In genomic region chr14:105012171-105012985, GRCh38 we compare ENCODE assay signal across 11 cellular contexts. TPM values are rescaled to one million over a fixed set of nuclear protein-coding genes. Genes with fewer than 3 reads are reported as not detected.
DNase-seq lines count a peak whose midpoint lies in the region; ATAC-seq, FAIRE-seq and TF ChIP-seq lines count a peak whose summit lies in the region.
"Had no signal": no experiment of that assay in that cellular context is flagged by ENCODE, and none has a peak within 500 bp of the region (broad histone marks: within the 10 kb centered on the region; RNA-seq: fewer than 3 reads in every experiment).

No MANE protein-coding gene starts in this region.

- H3K27me3 ChIP-seq in right atrium auricular region: no peaks in the 10 kb centered on the region
- H3K27me3 ChIP-seq in GM12878 (replicated peaks in 1 of 2; ENCODE audit: control insufficient read depth in 2 of 2, insufficient read depth in 2 of 2, low read length in 1 of 2): no peaks in the 10 kb centered on the region
- H3K27me3 ChIP-seq: upper lobe of left lung had no signal

- WGBS in GM12878 (ENCODE audit: insufficient coverage, insufficient replicate concordance, low lambda C conversion rate, missing lambda C conversion rate): 74% methylated on average over 23 of the region's 23 CpGs
- 50 to 52% methylated on average over 23 of the region's 23 CpGs for WGBS in lower leg skin, 2 donors

- TF ChIP-seq CTCF in right atrium auricular region (IDR thresholded peaks at IDR 0.05) (peak in 1 of 2 donors; percentile 29), GM12878 (IDR thresholded peaks at IDR 0.05 in 2 of 3, conservative IDR thresholded peaks at IDR 0.05 in 1 of 3; ENCODE audit: control insufficient read depth in 2 of 3, extremely low read depth in 1 of 3, insufficient read depth in 1 of 3, low read depth in 3 of 3, low read length in 3 of 3) (peak in 2 of 3 experiments; percentile 17 to 36; a peak in 2 of 6 replicates), omental fat pad (IDR thresholded peaks at IDR 0.05) (no peak), lower leg skin (IDR thresholded peaks at IDR 0.05) (no peak)

- ATAC-seq in Right ventricle myocardium inferior (peak; percentile 64), GM12878 (peak; percentile 29; the same call in 1 of the 3 replicates), omental fat pad (ENCODE audit: low FRiP score) (no peak)

- POLR2A ChIA-PET in GM12878 (lab: Charles Lee): no interaction called here

- H3K9me3 ChIP-seq in right atrium auricular region: no peaks in the 10 kb centered on the region
- no peaks in the 10 kb centered on the region for H3K9me3 ChIP-seq in GM12878 (replicated peaks; ENCODE audit: control insufficient read depth, insufficient read depth, low read length)
- H3K9me3 ChIP-seq: upper lobe of left lung had no signal

- H3K79me2 ChIP-seq in GM12878 (ENCODE audit: control insufficient read depth, insufficient read depth, low read length): peaks cover 80% of the 10 kb centered on the region

- no peak for FAIRE-seq in GM12878 (lab: Jason Lieb, UNC)

- SMC1A ChIA-PET in GM12878 (lab: Charles Lee; ENCODE audit: uncharacterized antibody, unreplicated experiment): interaction anchor here (1.0 kb wide), 1 partner anchor 37 kb away, joined by 3 read pairs; no protein-coding TSS in a partner anchor

- intact Hi-C loops in Right ventricle myocardium inferior (cut with DNase I): no loop called here
- intact Hi-C loops in GM12878 (cut with micrococcal nuclease; ENCODE audit: unreplicated experiment): no loop called here
- intact Hi-C loops in lower leg skin (cut with DNase I; ENCODE audit: low total_unique reads): no loop called here

- RAD21 ChIA-PET in GM12878 (lab: Charles Lee; ENCODE audit: unreplicated experiment): no interaction called here

- no peak overlapping the region for H3K4me3 ChIP-seq in right atrium auricular region
- H3K4me3 ChIP-seq in GM12878: no peak overlapping the region
- no peak overlapping the region for H3K4me3 ChIP-seq in lower leg skin (ENCODE audit: low read depth, poor library complexity, severe bottlenecking)
- H3K4me3 ChIP-seq: upper lobe of left lung had no signal

- no peaks in the 10 kb centered on the region; the same call in none of the 2 replicates for H4K20me1 ChIP-seq in GM12878 (ENCODE audit: control insufficient read depth, insufficient read depth)

- no TSS peak for BruUV-seq in GM12878 (replicated peaks; lab: Mats Ljungman, UMichigan)

- H3K4me2 ChIP-seq in GM12878 (ENCODE audit: control insufficient read depth, insufficient read depth): no peak overlapping the region

- H3K9ac ChIP-seq in GM12878 (ENCODE audit: control insufficient read depth, insufficient read depth, low read length): no peak overlapping the region

- H3K27ac ChIP-seq in right atrium auricular region (no peak overlapping the region), GM12878 (ENCODE audit: control insufficient read depth, insufficient read depth) (no peak overlapping the region)
- H3K27ac ChIP-seq: C4-2B, upper lobe of left lung had no signal

- H2AFZ ChIP-seq in GM12878 (ENCODE audit: control insufficient read depth, low read depth, low read length): no peak overlapping the region

- TF ChIP-seq RAD21 in GM12878 (IDR thresholded peaks at IDR 0.05; ENCODE audit: insufficient read depth, low read depth, low read length): no peak

- TF ChIP-seq EP300 in GM12878 (IDR thresholded peaks at IDR 0.05; ENCODE audit: borderline replicate concordance in 1 of 2, control insufficient read depth in 1 of 2, low read depth in 2 of 2, low read length in 2 of 2): no peak

- in situ Hi-C loops in GM12878 (cut with MboI): no loop called here

- CTCF ChIA-PET in GM12878 (lab: Yijun Ruan, JAX): interaction anchor here (0.7 kb wide), 2 partner anchors 22 to 23 kb away, joined by 3 to 5 read pairs; no protein-coding TSS in a partner anchor

- no peak; the same call in 1 of the 2 replicates for TF ChIP-seq POLR2A in GM12878 (IDR thresholded peaks at IDR 0.05; ENCODE audit: low read depth, low read length)
- no peak for TF ChIP-seq POLR2A in lower leg skin (IDR thresholded peaks at IDR 0.05)

- peaks cover 0 to 12% of the 10 kb centered on the region in 2 donors for H3K4me1 ChIP-seq in right atrium auricular region
- peaks cover 20% of the 10 kb centered on the region for H3K4me1 ChIP-seq in GM12878 (ENCODE audit: control insufficient read depth, insufficient read depth, low read length)

- DNase-seq in Right ventricle myocardium inferior (ENCODE audit: missing footprints) (peak; percentile 45), right atrium auricular region (ENCODE audit: low spot score) (no peak), GM12878 (ENCODE audit: low read depth, low spot score) (no peak), kidney glomerular epithelial cell (lab: John Stamatoyannopoulos, UW) (peak; percentile 6), DMS53 (lab: John Stamatoyannopoulos, UW) (no peak), omental fat pad (ENCODE audit: low spot score) (no peak), lower leg skin (ENCODE audit: low spot score in 2 of 2) (no peak), SK-N-DZ (ENCODE audit: low spot score) (no peak)
- DNase-seq: NCI-H2029 treated with DMSO at 0.1 percent for 48 hours had no signal

- peaks cover 5% of the 10 kb centered on the region for H3K36me3 ChIP-seq in right atrium auricular region
- H3K36me3 ChIP-seq in GM12878 (ENCODE audit: control insufficient read depth in 2 of 2, insufficient read depth in 2 of 2, low read length in 1 of 2): peaks cover 35 to 38% of the 10 kb centered on the region in 2 experiments

RNA-seq across cellular contexts. Expression of gene CDCA4, which starts 8.5 kb away (rescaled TPM):
- 3.1 TPM for total RNA-seq in Right ventricle myocardium inferior
- 1 to 10 TPM; 3.3 to 5.1 TPM for total RNA-seq in right atrium auricular region
- total RNA-seq in GM12878 (2013; cell fraction: nucleolus; rRNA removed): 26.9 and 31.0 TPM in 2 replicates
- 59.0 and 62.9 TPM in 2 replicates for total RNA-seq in GM12878 (2014; rRNA removed)
- total RNA-seq in GM12878 (2014; rRNA removed; fragmentation: Illumina TruSeq; extraction: Trizol): 28.7 and 30.1 TPM in 2 replicates
- 56.3 and 60.2 TPM in 2 replicates for total RNA-seq in GM12878 (2021)
- 12.7 TPM for polyA plus RNA-seq in GM12878 (2011; ENCODE audit: low read depth)
- 35.4 and 48.5 TPM in 2 replicates for polyA plus RNA-seq in GM12878 (2011; rRNA removed)
- 50.6 and 63.1 TPM in 2 replicates for polyA plus RNA-seq in GM12878 (2011; cell fraction: cytosol; rRNA removed)
- 32.4 and 40.6 TPM in 2 replicates for polyA plus RNA-seq in GM12878 (2011; cell fraction: nucleus; rRNA removed)
- 27.2 and 36.2 TPM in 2 replicates for polyA plus RNA-seq in GM12878 (2012)
- 14.4 and 23.3 TPM in 2 replicates for polyA plus RNA-seq in GM12878 (2014; fragmentation: Illumina TruSeq; extraction: Trizol)
- 10 to 100 TPM; 10.4 to 16.1 TPM for polyA plus RNA-seq in GM12878 (2014; fragmentation: Nextera tagmentation; extraction: Ambion mirVana)
- polyA plus RNA-seq in GM12878 (2014; rRNA removed): 55.7 and 59.3 TPM in 2 replicates
- 10 to 100 TPM; 61.7 to 64.0 TPM for polyA plus RNA-seq in GM12878 (2016; fragmentation: Nextera tagmentation; extraction: Ambion mirVana)
- polyA minus RNA-seq in GM12878 (2011; rRNA and poly(A)+ RNA removed): 25.7 and 41.9 TPM in 2 replicates
- polyA minus RNA-seq in GM12878 (2011; cell fraction: cytosol; rRNA and poly(A)+ RNA removed): 16.9 and 21.2 TPM in 2 replicates
- 8.0 and 14.2 TPM in 2 replicates for polyA minus RNA-seq in GM12878 (2011; cell fraction: nucleus; rRNA and poly(A)+ RNA removed)
- 1 to 10 TPM; 5.3 to 8.0 (median 6.4) TPM for total RNA-seq in omental fat pad
- total RNA-seq in lower leg skin: 10 to 100 TPM; 39.3 to 45.7 (median 41.5) TPM
- 41.8 and 41.9 TPM in 2 replicates for polyA plus RNA-seq in SK-N-DZ (2014; cell fraction: cytosol; rRNA removed)
- polyA plus RNA-seq in SK-N-DZ (2014; cell fraction: nucleus; rRNA removed): 26.1 and 27.9 TPM in 2 replicates

RNA-seq across cellular contexts. Expression of gene CLBA1, which starts 26.8 kb away (rescaled TPM):
- total RNA-seq in Right ventricle myocardium inferior (1.9 TPM), right atrium auricular region (1 to 10 TPM; 2.0 to 2.2 TPM), GM12878 (2014; rRNA removed) (0.76 and 0.96 TPM in 2 replicates), GM12878 (2014; rRNA removed; fragmentation: Illumina TruSeq; extraction: Trizol) (0.45 and 0.74 TPM in 2 replicates), GM12878 (2021) (0.56 and 0.90 TPM in 2 replicates), omental fat pad (1 to 10 TPM; 2.5 to 6.1 (median 3.3) TPM), lower leg skin (10 to 100 TPM in 1 of 4 donors, 1 to 10 TPM in 3; 2.2 to 11.7 (median 6.5) TPM)
- 2.8 and 4.2 TPM in 2 replicates for total RNA-seq in GM12878 (2013; cell fraction: nucleolus; rRNA removed)
- 1.1 TPM for polyA plus RNA-seq in GM12878 (2011; ENCODE audit: low read depth)
- polyA plus RNA-seq in GM12878 (2011; rRNA removed) (0.38 and 0.59 TPM in 2 replicates), GM12878 (2014; fragmentation: Illumina TruSeq; extraction: Trizol) (0.24 and 0.62 TPM in 2 replicates), GM12878 (2014; fragmentation: Nextera tagmentation; extraction: Ambion mirVana) (under 1 TPM in 1 of 2 experiments, not detected in 1; 0.07 TPM), GM12878 (2014; rRNA removed) (0.72 and 1.1 TPM in 2 replicates), GM12878 (2016; fragmentation: Nextera tagmentation; extraction: Ambion mirVana) (1 to 10 TPM in 1 of 2 experiments, under 1 TPM in 1; 0.62 to 1.1 TPM)
- polyA plus RNA-seq in GM12878 (2011; cell fraction: cytosol; rRNA removed): 0.92 and 1.1 TPM in 2 replicates
- 2.5 and 2.9 TPM in 2 replicates for polyA plus RNA-seq in GM12878 (2011; cell fraction: nucleus; rRNA removed)
- polyA plus RNA-seq in GM12878 (2012): 1.4 and 2.2 TPM in 2 replicates
- polyA minus RNA-seq in GM12878 (2011; rRNA and poly(A)+ RNA removed): 0.88 TPM in 1 of 2 replicates, not detected in the other
- 0.83 TPM in 1 of 2 replicates, not detected in the other for polyA minus RNA-seq in GM12878 (2011; cell fraction: cytosol; rRNA and poly(A)+ RNA removed)
- polyA minus RNA-seq in GM12878 (2011; cell fraction: nucleus; rRNA and poly(A)+ RNA removed): 0.73 and 0.96 TPM in 2 replicates
- polyA plus RNA-seq in SK-N-DZ (2014; cell fraction: cytosol; rRNA removed): 1.4 and 2.6 TPM in 2 replicates
- 3.4 and 5.5 TPM in 2 replicates for polyA plus RNA-seq in SK-N-DZ (2014; cell fraction: nucleus; rRNA removed)

RNA-seq across cellular contexts. Expression of gene AHNAK2, which starts 34.2 kb away (rescaled TPM):
- total RNA-seq in Right ventricle myocardium inferior: 2.5 TPM
- total RNA-seq in right atrium auricular region: 10 to 100 TPM in 1 of 2 donors, 1 to 10 TPM in 1; 5.7 to 11.8 TPM
- total RNA-seq in GM12878 (2013; cell fraction: nucleolus; rRNA removed): 0.02 TPM in 1 of 2 replicates, not detected in the other
- not detected in 2 replicates for total RNA-seq in GM12878 (2014; rRNA removed)
- not detected in 2 replicates for total RNA-seq in GM12878 (2014; rRNA removed; fragmentation: Illumina TruSeq; extraction: Trizol)
- total RNA-seq in GM12878 (2021): 0.03 and 0.10 TPM in 2 replicates
- 0.05 TPM for polyA plus RNA-seq in GM12878 (2011; ENCODE audit: low read depth)
- 0.03 TPM in 1 of 2 replicates, not detected in the other for polyA plus RNA-seq in GM12878 (2011; rRNA removed)
- polyA plus RNA-seq in GM12878 (2011; cell fraction: cytosol; rRNA removed): not detected in 2 replicates
- polyA plus RNA-seq in GM12878 (2011; cell fraction: nucleus; rRNA removed): not detected in 2 replicates
- polyA plus RNA-seq in GM12878 (2012): 0.03 TPM in 2 replicates
- not detected in 2 replicates for polyA plus RNA-seq in GM12878 (2014; fragmentation: Illumina TruSeq; extraction: Trizol)
- not detected for polyA plus RNA-seq in GM12878 (2014; fragmentation: Nextera tagmentation; extraction: Ambion mirVana)
- polyA plus RNA-seq in GM12878 (2014; rRNA removed): not detected in 2 replicates
- polyA plus RNA-seq in GM12878 (2016; fragmentation: Nextera tagmentation; extraction: Ambion mirVana): not detected
- not detected in 2 replicates for polyA minus RNA-seq in GM12878 (2011; rRNA and poly(A)+ RNA removed)
- polyA minus RNA-seq in GM12878 (2011; cell fraction: cytosol; rRNA and poly(A)+ RNA removed): 0.42 TPM in 1 of 2 replicates, not detected in the other
- under 0.01 and 0.19 TPM in 2 replicates for polyA minus RNA-seq in GM12878 (2011; cell fraction: nucleus; rRNA and poly(A)+ RNA removed)
- total RNA-seq in omental fat pad: 10 to 100 TPM; 18.6 to 44.5 (median 34.2) TPM
- 100 to 1,000 TPM; 671 to 950 (median 756) TPM for total RNA-seq in lower leg skin
- 0.02 TPM in 1 of 2 replicates, not detected in the other for polyA plus RNA-seq in SK-N-DZ (2014; cell fraction: cytosol; rRNA removed)
- 0.35 TPM in 1 of 2 replicates, not detected in the other for polyA plus RNA-seq in SK-N-DZ (2014; cell fraction: nucleus; rRNA removed)

RNA-seq across cellular contexts. Expression of gene GPR132, which starts 52.9 kb away (rescaled TPM):
- total RNA-seq in Right ventricle myocardium inferior (0.89 TPM), right atrium auricular region (1 to 10 TPM in 1 of 2 donors, under 1 TPM in 1; 0.67 to 1.2 TPM), GM12878 (2014; rRNA removed) (45.8 and 49.3 TPM in 2 replicates), GM12878 (2014; rRNA removed; fragmentation: Illumina TruSeq; extraction: Trizol) (20.3 and 21.0 TPM in 2 replicates), GM12878 (2021) (39.6 and 40.3 TPM in 2 replicates), omental fat pad (1 to 10 TPM; 2.7 to 9.0 (median 7.6) TPM), lower leg skin (1 to 10 TPM in 3 of 4 donors, under 1 TPM in 1; 0.84 to 1.3 (median 1.1) TPM)
- 118 and 130 TPM in 2 replicates for total RNA-seq in GM12878 (2013; cell fraction: nucleolus; rRNA removed)
- polyA plus RNA-seq in GM12878 (2011; ENCODE audit: low read depth): 9.9 TPM
- polyA plus RNA-seq in GM12878 (2011; rRNA removed) (10.2 and 14.9 TPM in 2 replicates), GM12878 (2014; fragmentation: Illumina TruSeq; extraction: Trizol) (4.9 and 14.5 TPM in 2 replicates), GM12878 (2014; fragmentation: Nextera tagmentation; extraction: Ambion mirVana) (1 to 10 TPM; 1.9 to 2.2 TPM), GM12878 (2014; rRNA removed) (30.0 and 30.7 TPM in 2 replicates), GM12878 (2016; fragmentation: Nextera tagmentation; extraction: Ambion mirVana) (10 to 100 TPM; 19.8 to 21.7 TPM)
- 23.7 and 36.1 TPM in 2 replicates for polyA plus RNA-seq in GM12878 (2011; cell fraction: cytosol; rRNA removed)
- polyA plus RNA-seq in GM12878 (2011; cell fraction: nucleus; rRNA removed): 47.6 and 57.0 TPM in 2 replicates
- polyA plus RNA-seq in GM12878 (2012): 22.6 and 24.5 TPM in 2 replicates
- polyA minus RNA-seq in GM12878 (2011; rRNA and poly(A)+ RNA removed): 38.5 and 63.1 TPM in 2 replicates
- 15.9 and 17.0 TPM in 2 replicates for polyA minus RNA-seq in GM12878 (2011; cell fraction: cytosol; rRNA and poly(A)+ RNA removed)
- polyA minus RNA-seq in GM12878 (2011; cell fraction: nucleus; rRNA and poly(A)+ RNA removed): 15.6 and 33.9 TPM in 2 replicates
- polyA plus RNA-seq in SK-N-DZ (2014; cell fraction: cytosol; rRNA removed): not detected in 2 replicates
- polyA plus RNA-seq in SK-N-DZ (2014; cell fraction: nucleus; rRNA removed): not detected in 2 replicates

Comparison
In these comparisons a context has a peak if more than half of its experiments do, and no peak if none do; other contexts are left out.
1. DNase-seq: peak in Right ventricle myocardium inferior (single experiment) and kidney glomerular epithelial cell (single experiment); none in right atrium auricular region (single experiment), GM12878 (single experiment), DMS53 (single experiment), omental fat pad (single experiment), lower leg skin (0 of 2) and SK-N-DZ (single experiment).
2. CTCF ChIP-seq: peak in GM12878 (2 of 3); none in omental fat pad (0 of 3) and lower leg skin (0 of 3).
3. RNA of gene AHNAK2, which starts 34.2 kb away (total RNA-seq): 671 to 950 TPM in lower leg skin; 18.6 to 44.5 TPM in omental fat pad, 5.7 to 11.8 TPM in right atrium auricular region, 2.5 TPM in Right ventricle myocardium inferior (single experiment) and 0.02 to 0.10 TPM in GM12878; every median in the first group is over 10 times any median in the second.